Comparison of ENCODE assay signal across 33 cellular contexts in the genomic region with DNA sequence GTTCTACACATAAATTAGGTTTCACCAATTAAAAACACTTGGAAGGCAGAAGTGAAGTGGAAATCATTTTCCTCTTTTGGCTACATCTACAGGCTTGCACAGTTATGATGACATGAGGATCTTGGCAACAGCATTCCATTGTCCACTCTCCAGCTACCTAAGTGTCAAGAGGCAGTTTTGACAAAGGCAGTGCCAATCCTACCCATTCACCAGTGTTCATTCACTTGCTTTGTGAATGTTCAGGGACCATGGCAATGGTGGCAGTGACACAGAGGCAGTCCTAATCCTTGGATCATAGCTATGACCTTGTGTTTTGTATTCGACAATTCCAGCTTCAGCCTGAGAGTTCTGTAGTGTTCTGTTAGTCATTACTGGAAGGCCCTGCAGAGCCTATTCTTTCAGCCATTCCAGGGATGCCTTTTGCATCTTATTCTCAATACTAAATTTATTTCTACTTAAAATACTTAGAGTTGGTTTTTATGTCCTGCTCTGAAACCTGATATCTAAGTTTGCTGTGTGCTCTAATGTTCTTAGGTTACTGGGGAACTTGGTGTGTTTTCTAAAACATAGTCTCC. TPM values are rescaled to one million over a fixed set of nuclear protein-coding genes. Genes with fewer than 3 reads are reported as not detected.
DNase-seq lines count a peak whose midpoint lies in the region; ATAC-seq, FAIRE-seq and TF ChIP-seq lines count a peak whose summit lies in the region.
"Had no signal": no experiment of that assay in that cellular context is flagged by ENCODE, and none has a peak within 500 bp of the region (broad histone marks: within the 10 kb centered on the region; RNA-seq: fewer than 3 reads in every experiment).

No MANE protein-coding gene starts in this region.

- no peak overlapping the region for H3K4me3 Mint-ChIP-seq in activated CD4-positive, alpha-beta T cell treated with anti-CD3 and anti-CD28 coated beads for 36 hours
- H3K4me3 Mint-ChIP-seq: activated CD8-positive, alpha-beta T cell treated with anti-CD3 and anti-CD28 coated beads for 36 hours; CD4-positive, CD25-positive, alpha-beta regulatory T cell; nephron progenitor cell; stimulated activated memory B cell treated with anti-CD40 and anti-IgM and Interleukin-4, amounts not matched to agents 10 μg/mL and 1 μg/mL and 100 μg/mL, for 72 hours; T-cell had no signal

- H3K4me3 ChIP-seq in astrocyte of the spinal cord (ENCODE audit: low read depth, low read length), result no peak overlapping the region
- no peak overlapping the region for H3K4me3 ChIP-seq in mesenchymal stem cell (ENCODE audit: insufficient read depth in 1 of 2, low read depth in 1 of 2, low read length in 2 of 2)
- H3K4me3 ChIP-seq: mucosa of descending colon, pancreas, Peyer's patch, right lobe of liver, SJCRH30, testis had no signal

- ATAC-seq in activated CD4-positive, alpha-beta T cell treated with anti-CD3 and anti-CD28 coated beads for 36 hours, result no peak
- ATAC-seq in HG02884 (IDR thresholded peaks at IDR 0.05; ENCODE audit: unreplicated experiment), result no peak
- ATAC-seq in GM19452 (IDR thresholded peaks at IDR 0.05; ENCODE audit: unreplicated experiment), result no peak
- ATAC-seq: activated CD8-positive, alpha-beta T cell treated with anti-CD3 and anti-CD28 coated beads for 36 hours; activated naive CD4-positive, alpha-beta T cell treated with anti-CD3 and anti-CD28 coated beads, Interleukin-2, amount 50 U/mL, for 72 hours; mucosa of descending colon; pancreas; right lobe of liver; stimulated activated memory B cell treated with anti-CD40 and anti-IgM and Interleukin-4, amounts not matched to agents 10 μg/mL and 1 μg/mL and 100 μg/mL, for 72 hours; T-cell had no signal

- no peak overlapping the region for H3K18ac ChIP-seq in mesenchymal stem cell (ENCODE audit: low read depth in 1 of 2, low read length in 2 of 2)

- H3K14ac ChIP-seq in mesenchymal stem cell (ENCODE audit: low read length in 2 of 2), result no peak overlapping the region

- CTCF ChIA-PET in activated CD4-positive, alpha-beta T cell treated with anti-CD3 and anti-CD28 coated beads for 36 hours (lab: Charles Lee), result no interaction called here

- no peaks in the 10 kb centered on the region for H3K4me1 Mint-ChIP-seq in activated CD4-positive, alpha-beta T cell treated with anti-CD3 and anti-CD28 coated beads for 36 hours
- H3K4me1 Mint-ChIP-seq: CD4-positive, CD25-positive, alpha-beta regulatory T cell; nephron progenitor cell; stimulated activated memory B cell treated with anti-CD40 and anti-IgM and Interleukin-4, amounts not matched to agents 10 μg/mL and 1 μg/mL and 100 μg/mL, for 72 hours; T-cell had no signal

- H3K27me3 Mint-ChIP-seq in activated CD4-positive, alpha-beta T cell treated with anti-CD3 and anti-CD28 coated beads for 36 hours, result no peaks in the 10 kb centered on the region

- H3K23ac ChIP-seq in mesenchymal stem cell (ENCODE audit: low read length in 2 of 2), result no peak overlapping the region

- H3K9me3 ChIP-seq in mesenchymal stem cell (ENCODE audit: control insufficient read depth, low read length), result no peaks in the 10 kb centered on the region
- H3K9me3 ChIP-seq: mucosa of descending colon, pancreas, Peyer's patch, right lobe of liver, SJCRH30, testis had no signal

- no peak overlapping the region for H2BK15ac ChIP-seq in mesenchymal stem cell (ENCODE audit: low read depth, poor library complexity, severe bottlenecking)

- H3K4me1 ChIP-seq in mesenchymal stem cell (ENCODE audit: control insufficient read depth, insufficient read depth, low read depth, low read length), result peaks cover 2% of the 10 kb centered on the region
- H3K4me1 ChIP-seq: pancreas, Peyer's patch, right lobe of liver, SJCRH30, testis had no signal

- no peaks in the 10 kb centered on the region for H3K9me3 Mint-ChIP-seq in activated CD4-positive, alpha-beta T cell treated with anti-CD3 and anti-CD28 coated beads for 36 hours (ENCODE audit: low read depth)
- H3K9me3 Mint-ChIP-seq: activated CD8-positive, alpha-beta T cell treated with anti-CD3 and anti-CD28 coated beads for 36 hours; activated naive CD4-positive, alpha-beta T cell treated with anti-CD3 and anti-CD28 coated beads, Interleukin-2, amount 50 U/mL, for 72 hours; CD4-positive, CD25-positive, alpha-beta regulatory T cell; nephron progenitor cell; stimulated activated memory B cell treated with anti-CD40 and anti-IgM and Interleukin-4, amounts not matched to agents 10 μg/mL and 1 μg/mL and 100 μg/mL, for 72 hours; T-cell had no signal

- H3K27ac ChIP-seq in mesenchymal stem cell (ENCODE audit: low read length, poor library complexity, severe bottlenecking), result peak overlapping the region; percentile 32
- H3K27ac ChIP-seq: pancreas, Peyer's patch, right lobe of liver, SJCRH30, testis had no signal

- H3K27me3 ChIP-seq in mesenchymal stem cell (ENCODE audit: control insufficient read depth in 1 of 2, insufficient read depth in 1 of 2, low read length in 2 of 2), result no peaks in the 10 kb centered on the region
- H3K27me3 ChIP-seq: pancreas, Peyer's patch, right lobe of liver, SJCRH30, testis had no signal

- peak; percentile 38 for FAIRE-seq in D721Med (lab: Jason Lieb, UNC)
- no peak for FAIRE-seq in HTR-8/SVneo (lab: Jason Lieb, UNC)
- FAIRE-seq: GM12891, islet of Langerhans, pancreas had no signal

- 100% methylated on average over 1 of the region's 1 CpG for WGBS in mesenchymal stem cell

- no peak for TF ChIP-seq CTCF in D721Med (IDR thresholded peaks at IDR 0.05; ENCODE audit: insufficient read depth, missing control alignments)
- no peak for TF ChIP-seq CTCF in astrocyte of the spinal cord (IDR thresholded peaks at IDR 0.05; ENCODE audit: low read depth, low read length)

- H3K27ac Mint-ChIP-seq in activated CD4-positive, alpha-beta T cell treated with anti-CD3 and anti-CD28 coated beads for 36 hours, result no peak overlapping the region
- H3K27ac Mint-ChIP-seq: activated CD8-positive, alpha-beta T cell treated with anti-CD3 and anti-CD28 coated beads for 36 hours; activated naive CD4-positive, alpha-beta T cell treated with anti-CD3 and anti-CD28 coated beads, Interleukin-2, amount 50 U/mL, for 72 hours; CD4-positive, CD25-positive, alpha-beta regulatory T cell; nephron progenitor cell; stimulated activated memory B cell treated with anti-CD40 and anti-IgM and Interleukin-4, amounts not matched to agents 10 μg/mL and 1 μg/mL and 100 μg/mL, for 72 hours; T-cell had no signal

- no peaks in the 10 kb centered on the region for H3K79me1 ChIP-seq in mesenchymal stem cell (replicated peaks; ENCODE audit: low read length, poor library complexity, severe bottlenecking)

- no peak overlapping the region for H2AK5ac ChIP-seq in mesenchymal stem cell (ENCODE audit: low read length, severe bottlenecking)

- DNase-seq in AG08395 (ENCODE audit: low spot score), result peak; percentile 2
- no peak for DNase-seq in D721Med (ENCODE audit: insufficient read length, low spot score)
- peak; percentile 10 for DNase-seq in astrocyte of the spinal cord (ENCODE audit: low read depth, low spot score)
- DNase-seq in mesenchymal stem cell, result no peak
- no peak for DNase-seq in activated CD4-positive, alpha-beta T cell treated with anti-CD3 and anti-CD28 coated beads for 36 hours
- DNase-seq in HTR-8/SVneo (ENCODE audit: insufficient read length, low spot score), result no peak
- DNase-seq: activated CD4-positive, CD25-positive, alpha-beta regulatory T cell treated with anti-CD3 and anti-CD28 coated beads, Interleukin-2, amount 50 U/mL, for 72 hours; activated CD8-positive, alpha-beta T cell treated with anti-CD3 and anti-CD28 coated beads for 36 hours; CD4-positive, CD25-positive, alpha-beta regulatory T cell; cerebellar nuclear complex; EL; GOT3; IMR-90; mucosa of descending colon; NCI-H1048; NCI-H1694 treated with DMSO at 0.1 percent for 48 hours; NCI-H524 treated with DMSO at 0.1 percent for 48 hours; nephron progenitor cell; pancreas; Peyer's patch; right lobe of liver; SJCRH30; stimulated activated CD4-positive, alpha-beta T cell treated with anti-CD3 and anti-CD28 coated beads, Interleukin-4, amount 100 ng/mL, for 4 hours; T-cell; testis had no signal

- H2AFZ ChIP-seq in mesenchymal stem cell (ENCODE audit: low read depth, low read length), result no peak overlapping the region

- intact Hi-C loops in activated CD4-positive, alpha-beta T cell treated with anti-CD3 and anti-CD28 coated beads for 36 hours (cut with DNase I, micrococcal nuclease), result no loop called here

- H2BK5ac ChIP-seq in mesenchymal stem cell (ENCODE audit: low read depth, low read length, poor library complexity, severe bottlenecking), result no peak overlapping the region

- POLR2A ChIA-PET in activated CD4-positive, alpha-beta T cell treated with anti-CD3 and anti-CD28 coated beads for 36 hours (lab: Charles Lee), result no interaction called here

- no peak overlapping the region for H2BK12ac ChIP-seq in mesenchymal stem cell (ENCODE audit: low read length in 2 of 2)

- no peak overlapping the region for H3K9ac ChIP-seq in mesenchymal stem cell (ENCODE audit: low read length)

- H4K8ac ChIP-seq in mesenchymal stem cell (ENCODE audit: low read length), result no peak overlapping the region

- in situ Hi-C loops in astrocyte of the spinal cord (cut with HindIII; ENCODE audit: low sequenced_read_pairs), result no loop called here

- no peak overlapping the region for H3K4ac ChIP-seq in mesenchymal stem cell (ENCODE audit: low read depth in 1 of 2, low read length in 2 of 2)

- H3K36me3 Mint-ChIP-seq in activated CD4-positive, alpha-beta T cell treated with anti-CD3 and anti-CD28 coated beads for 36 hours (ENCODE audit: low read depth), result no peaks in the 10 kb centered on the region
- H3K36me3 Mint-ChIP-seq: activated naive CD4-positive, alpha-beta T cell treated with anti-CD3 and anti-CD28 coated beads, Interleukin-2, amount 50 U/mL, for 72 hours; CD4-positive, CD25-positive, alpha-beta regulatory T cell; stimulated activated memory B cell treated with anti-CD40 and anti-IgM and Interleukin-4, amounts not matched to agents 10 μg/mL and 1 μg/mL and 100 μg/mL, for 72 hours; T-cell had no signal

- H3K36me3 ChIP-seq in mesenchymal stem cell (ENCODE audit: control insufficient read depth in 1 of 2, insufficient read depth in 2 of 2, low read depth in 1 of 2, low read length in 2 of 2), result no peaks in the 10 kb centered on the region
- H3K36me3 ChIP-seq: pancreas, Peyer's patch, right lobe of liver, SJCRH30 had no signal

- H2BK120ac ChIP-seq in mesenchymal stem cell (ENCODE audit: low read depth, low read length), result no peak overlapping the region

- no peak overlapping the region for H4K91ac ChIP-seq in mesenchymal stem cell (ENCODE audit: low read length)

- no peak overlapping the region for H3K4me2 ChIP-seq in mesenchymal stem cell (ENCODE audit: low read length, poor library complexity, severe bottlenecking)

RNA-seq across cellular contexts. Expression of a gene that starts 36.7 kb away (rescaled TPM):
- polyA plus RNA-seq in mesenchymal stem cell (2013, experiment 1 of 2), result not detected
- not detected for polyA plus RNA-seq in mesenchymal stem cell (2013, experiment 2 of 2)
- total RNA-seq in activated CD4-positive, alpha-beta T cell treated with anti-CD3 and anti-CD28 coated beads for 36 hours, result under 1 TPM; 0.05 to 0.09 TPM
- total RNA-seq: activated CD8-positive, alpha-beta T cell treated with anti-CD3 and anti-CD28 coated beads for 36 hours; CD4-positive, CD25-positive, alpha-beta regulatory T cell; glomerular endothelial cell; IMR-90; Peyer's patch had no signal
- polyA plus RNA-seq: AG04450; CD4-positive, CD25-positive, alpha-beta regulatory T cell; IMR-90 had no signal

Comparison
In these comparisons a context has a peak if more than half of its experiments do, and no peak if none do; other contexts are left out.
1. DNase-seq: peak in AG08395 (single experiment) and astrocyte of the spinal cord (single experiment); none in D721Med (single experiment), mesenchymal stem cell (single experiment), activated CD4-positive, alpha-beta T cell treated with anti-CD3 and anti-CD28 coated beads for 36 hours (single experiment) and HTR-8/SVneo (single experiment).